Comparison of ENCODE assay signal across 32 cellular contexts in the genomic region with DNA sequence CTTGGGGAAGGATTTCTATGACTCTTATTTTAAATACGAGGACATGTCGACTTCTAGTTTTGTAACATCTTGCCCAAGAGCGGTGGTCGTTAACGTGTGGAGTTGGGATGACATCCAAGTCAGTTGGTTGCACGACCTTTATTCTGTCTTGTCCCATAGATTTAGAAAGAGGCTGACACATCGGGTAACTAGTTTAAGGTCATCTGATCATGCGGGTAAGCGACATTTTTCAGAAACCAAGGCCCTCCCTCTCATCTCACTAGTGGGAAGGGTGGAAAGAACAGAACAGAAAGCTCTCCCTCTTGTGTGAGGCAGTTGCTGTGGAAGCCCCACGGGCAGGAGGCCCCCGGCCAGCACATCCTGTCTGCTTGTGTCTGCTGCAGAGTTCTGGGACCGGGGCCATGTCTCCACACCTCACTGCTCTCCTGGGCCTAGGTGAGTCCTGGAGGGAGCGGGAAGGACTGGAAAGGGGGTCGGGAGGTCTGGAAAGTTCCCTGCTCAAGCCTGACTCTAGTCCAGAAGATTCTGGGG. TPM values are rescaled to one million over a fixed set of nuclear protein-coding genes. Genes with fewer than 3 reads are reported as not detected.
DNase-seq lines count a peak whose midpoint lies in the region; ATAC-seq lines count a peak whose summit lies in the region.
"Had no signal": no experiment of that assay in that cellular context is flagged by ENCODE, and none has a peak within 500 bp of the region (broad histone marks: within the 10 kb centered on the region; RNA-seq: fewer than 3 reads in every experiment).

A gene with protein sequence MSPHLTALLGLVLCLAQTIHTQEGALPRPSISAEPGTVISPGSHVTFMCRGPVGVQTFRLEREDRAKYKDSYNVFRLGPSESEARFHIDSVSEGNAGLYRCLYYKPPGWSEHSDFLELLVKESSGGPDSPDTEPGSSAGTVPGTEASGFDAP (plus strand): TSS at position 314 of the 531 bp plus-strand sequence. CDS start 88 bp downstream, at position 402.

- H3K36me3 ChIP-seq in KOPT-K1 (ENCODE audit: insufficient read depth, low read length) = no peaks in the 10 kb centered on the region
- H3K36me3 ChIP-seq: cardiac muscle cell, upper lobe of left lung had no signal

- H3K4me3 Mint-ChIP-seq in activated T-cell treated with anti-CD3 and anti-CD28 coated beads, Interleukin-2, amount 50 U/mL, for 24 hours = peak within 1 kb of the TSS; percentile 37
- H3K4me3 Mint-ChIP-seq in activated T-cell treated with anti-CD3 and anti-CD28 coated beads, Interleukin-2, amount 50 U/mL, for 4 hours = no peak within 1 kb of the TSS
- peak within 1 kb of the TSS; percentile 82 for H3K4me3 Mint-ChIP-seq in activated T-helper 2 cell treated with anti-CD3 and anti-CD28 coated beads, Interferon-gamma antibody, Interleukin-2, Interleukin-4, amounts not matched to agents 10 μg/mL and 5 μg/mL and 100 μg/mL, durations not matched to agents 14 hours and 24 hours and 36 hours (ENCODE audit: low read depth)
- H3K4me3 Mint-ChIP-seq: activated CD8-positive, alpha-beta memory T cell treated with anti-CD3 and anti-CD28 coated beads, Interleukin-2, amount 10 ng/mL, durations not matched to agents 7 days and 5 days; naive B cell; WTC11 had no signal

- H3K9me3 ChIP-seq in KOPT-K1 (ENCODE audit: insufficient read depth, low read length, poor library complexity, severe bottlenecking) = no peaks in the 10 kb centered on the region
- H3K9me3 ChIP-seq: SK-N-SH, upper lobe of left lung had no signal

- H3K9me3 Mint-ChIP-seq in activated T-cell treated with anti-CD3 and anti-CD28 coated beads, Interleukin-2, amount 50 U/mL, for 24 hours = no peaks in the 10 kb centered on the region
- H3K9me3 Mint-ChIP-seq in activated T-cell treated with anti-CD3 and anti-CD28 coated beads, Interleukin-2, amount 50 U/mL, for 4 hours = no peaks in the 10 kb centered on the region
- H3K9me3 Mint-ChIP-seq in activated T-helper 2 cell treated with anti-CD3 and anti-CD28 coated beads, Interferon-gamma antibody, Interleukin-2, Interleukin-4, amounts not matched to agents 10 μg/mL and 5 μg/mL and 100 μg/mL, durations not matched to agents 14 hours and 24 hours and 36 hours = peaks cover 5% of the 10 kb centered on the region

- H3K4me1 Mint-ChIP-seq in activated T-cell treated with anti-CD3 and anti-CD28 coated beads, Interleukin-2, amount 50 U/mL, for 24 hours (ENCODE audit: low read depth) = peaks cover 30% of the 10 kb centered on the region
- peaks cover 21% of the 10 kb centered on the region for H3K4me1 Mint-ChIP-seq in activated T-cell treated with anti-CD3 and anti-CD28 coated beads, Interleukin-2, amount 50 U/mL, for 4 hours (ENCODE audit: low read depth)
- peaks cover 40% of the 10 kb centered on the region for H3K4me1 Mint-ChIP-seq in activated T-helper 2 cell treated with anti-CD3 and anti-CD28 coated beads, Interferon-gamma antibody, Interleukin-2, Interleukin-4, amounts not matched to agents 10 μg/mL and 5 μg/mL and 100 μg/mL, durations not matched to agents 14 hours and 24 hours and 36 hours (ENCODE audit: low read depth)
- H3K4me1 Mint-ChIP-seq: WTC11 had no signal

- no peaks in the 10 kb centered on the region for H3K36me3 Mint-ChIP-seq in activated T-cell treated with anti-CD3 and anti-CD28 coated beads, Interleukin-2, amount 50 U/mL, for 24 hours (ENCODE audit: low read depth)
- no peaks in the 10 kb centered on the region for H3K36me3 Mint-ChIP-seq in activated T-cell treated with anti-CD3 and anti-CD28 coated beads, Interleukin-2, amount 50 U/mL, for 4 hours (ENCODE audit: insufficient read depth)
- peaks cover 15% of the 10 kb centered on the region for H3K36me3 Mint-ChIP-seq in activated T-helper 2 cell treated with anti-CD3 and anti-CD28 coated beads, Interferon-gamma antibody, Interleukin-2, Interleukin-4, amounts not matched to agents 10 μg/mL and 5 μg/mL and 100 μg/mL, durations not matched to agents 14 hours and 24 hours and 36 hours (ENCODE audit: low read depth)
- H3K36me3 Mint-ChIP-seq: activated CD8-positive, alpha-beta memory T cell treated with anti-CD3 and anti-CD28 coated beads, Interleukin-2, amount 10 ng/mL, durations not matched to agents 7 days and 5 days had no signal

- H3K27me3 Mint-ChIP-seq in activated T-cell treated with anti-CD3 and anti-CD28 coated beads, Interleukin-2, amount 50 U/mL, for 24 hours = peaks cover 36% of the 10 kb centered on the region
- peaks cover 34% of the 10 kb centered on the region for H3K27me3 Mint-ChIP-seq in activated T-cell treated with anti-CD3 and anti-CD28 coated beads, Interleukin-2, amount 50 U/mL, for 4 hours (ENCODE audit: low read depth)
- peaks cover 11% of the 10 kb centered on the region for H3K27me3 Mint-ChIP-seq in activated T-helper 2 cell treated with anti-CD3 and anti-CD28 coated beads, Interferon-gamma antibody, Interleukin-2, Interleukin-4, amounts not matched to agents 10 μg/mL and 5 μg/mL and 100 μg/mL, durations not matched to agents 14 hours and 24 hours and 36 hours (ENCODE audit: low read depth)

- no peak for DNase-seq in activated T-cell treated with anti-CD3 and anti-CD28 coated beads, Interleukin-2, amount 50 U/mL, for 24 hours
- DNase-seq in activated T-cell treated with anti-CD3 and anti-CD28 coated beads, Interleukin-2, amount 50 U/mL, for 4 hours = no peak
- DNase-seq in activated T-helper 2 cell treated with anti-CD3 and anti-CD28 coated beads, Interferon-gamma antibody, Interleukin-2, Interleukin-4, amounts not matched to agents 10 μg/mL and 5 μg/mL and 100 μg/mL, durations not matched to agents 14 hours and 24 hours and 36 hours (ENCODE audit: low spot score) = no peak
- no peak for DNase-seq in stimulated activated naive CD8-positive, alpha-beta T cell treated with anti-CD3 and anti-CD28 coated beads, Interleukin-15, Interleukin-2, amounts not matched to agents 100 U/mL and 50 U/mL, for 24 hours
- DNase-seq in NCI-H1436 (lab: John Stamatoyannopoulos, UW) = no peak
- no peak for DNase-seq in stimulated activated CD4-positive, alpha-beta T cell treated with anti-CD3 and anti-CD28 coated beads, Interleukin-2, amount 100 ng/mL, for 48 hours
- DNase-seq: activated CD8-positive, alpha-beta memory T cell treated with anti-CD3 and anti-CD28 coated beads, Interleukin-2, amount 10 ng/mL, durations not matched to agents 7 days and 5 days; activated effector memory CD4-positive, alpha-beta T cell treated with anti-CD3 and anti-CD28 coated beads, Interleukin-2, amount 50 U/mL, for 16 hours; anterior cingulate cortex; C1 segment of cervical spinal cord; head of caudate nucleus; IMR-90; left cardiac atrium; mesenchymal stem cell; naive B cell; NCI-H1436 treated with DMSO at 0.1 percent for 48 hours; NCI-H526; retina; RPMI8226; SK-N-SH; stimulated activated CD4-positive, alpha-beta T cell treated with anti-CD3 and anti-CD28 coated beads, Interleukin-4, amount 100 ng/mL, for 1 hour; T-helper 9 cell; upper lobe of left lung had no signal

- no peak within 1 kb of the TSS for H3K27ac Mint-ChIP-seq in activated T-cell treated with anti-CD3 and anti-CD28 coated beads, Interleukin-2, amount 50 U/mL, for 24 hours
- peak within 1 kb of the TSS; percentile 78 for H3K27ac Mint-ChIP-seq in activated T-helper 2 cell treated with anti-CD3 and anti-CD28 coated beads, Interferon-gamma antibody, Interleukin-2, Interleukin-4, amounts not matched to agents 10 μg/mL and 5 μg/mL and 100 μg/mL, durations not matched to agents 14 hours and 24 hours and 36 hours
- H3K27ac Mint-ChIP-seq: activated CD8-positive, alpha-beta memory T cell treated with anti-CD3 and anti-CD28 coated beads, Interleukin-2, amount 10 ng/mL, durations not matched to agents 7 days and 5 days; naive B cell; WTC11 had no signal

- intact Hi-C loops in activated T-helper 2 cell treated with anti-CD3 and anti-CD28 coated beads, Interferon-gamma antibody, Interleukin-2, Interleukin-4, amounts not matched to agents 10 μg/mL and 5 μg/mL and 100 μg/mL, durations not matched to agents 14 hours and 24 hours and 36 hours (cut with micrococcal nuclease) = loop anchor here (1.0 kb wide), 1 partner anchor 15 kb away; no protein-coding TSS in a partner anchor

- no peak for ATAC-seq in activated T-cell treated with anti-CD3 and anti-CD28 coated beads, Interleukin-2, amount 50 U/mL, for 4 hours
- ATAC-seq in stimulated activated naive CD8-positive, alpha-beta T cell treated with anti-CD3 and anti-CD28 coated beads, Interleukin-15, Interleukin-2, amounts not matched to agents 100 U/mL and 50 U/mL, for 24 hours = peak; percentile 66
- ATAC-seq in GM18498 (IDR thresholded peaks at IDR 0.05; ENCODE audit: unreplicated experiment) = no peak
- ATAC-seq: activated CD8-positive, alpha-beta memory T cell treated with anti-CD3 and anti-CD28 coated beads, Interleukin-2, amount 10 ng/mL, durations not matched to agents 7 days and 5 days; left cardiac atrium; WTC11 had no signal

- H3K27ac ChIP-seq in KOPT-K1 (ENCODE audit: low read depth, low read length, poor library complexity, severe bottlenecking) = peak within 1 kb of the TSS; percentile 50
- H3K27ac ChIP-seq: cardiac muscle cell, upper lobe of left lung had no signal

RNA-seq across cellular contexts. Expression of the gene that starts here (rescaled TPM):
- under 1 TPM; 0.35 to 0.76 (median 0.58) TPM for total RNA-seq in activated T-cell treated with anti-CD3 and anti-CD28 coated beads, Interleukin-2, amount 50 U/mL, for 4 hours
- total RNA-seq in activated T-helper 2 cell treated with anti-CD3 and anti-CD28 coated beads, Interferon-gamma antibody, Interleukin-2, Interleukin-4, amounts not matched to agents 10 μg/mL and 5 μg/mL and 100 μg/mL, durations not matched to agents 14 hours and 24 hours and 36 hours = 76.8 and 77.7 TPM in 2 replicates
- total RNA-seq: A673, cardiac muscle cell, dermis microvascular lymphatic vessel endothelial cell, IMR-90, MCF 10A, omental fat pad, smooth muscle cell, upper lobe of left lung, WTC11 had no signal

Comparison
In these comparisons a context has a peak if more than half of its experiments do, and no peak if none do; other contexts are left out.
1. RNA of the gene that starts here (total RNA-seq): 76.8 to 77.7 TPM in activated T-helper 2 cell treated with anti-CD3 and anti-CD28 coated beads, Interferon-gamma antibody, Interleukin-2, Interleukin-4, amounts not matched to agents 10 μg/mL and 5 μg/mL and 100 μg/mL, durations not matched to agents 14 hours and 24 hours and 36 hours; 0.35 to 0.76 TPM in activated T-cell treated with anti-CD3 and anti-CD28 coated beads, Interleukin-2, amount 50 U/mL, for 4 hours; every median in the first group is over 10 times any median in the second.